15 cellular contexts compared by ENCODE assay signal in genomic region chr1:113266788-113267187, GRCh38.
DNase-seq lines count a peak whose midpoint lies in the region; ATAC-seq and TF ChIP-seq lines count a peak whose summit lies in the region.
"Had no signal": no experiment of that assay in that cellular context is flagged by ENCODE, and none has a peak within 500 bp of the region (broad histone marks: within the 10 kb centered on the region; RNA-seq: fewer than 3 reads in every experiment).

No MANE protein-coding gene starts in this region.

- H3K9me3 ChIP-seq in thyroid gland (no peaks in the 10 kb centered on the region), stomach (no peaks in the 10 kb centered on the region)
- H3K9me3 ChIP-seq: BLaER1 treated with 17β-estradiol and CSF1 and Interleukin-3, amounts not matched to agents 10 nM and 100 nM; HAP-1 had no signal

- TF ChIP-seq CTCF in nephron progenitor cell (IDR thresholded peaks at IDR 0.05) (no peak), thyroid gland (IDR thresholded peaks at IDR 0.05) (no peak), stomach (IDR thresholded peaks at IDR 0.05) (no peak)

- no peak overlapping the region for H3K27ac Mint-ChIP-seq in nephron progenitor cell
- H3K27ac Mint-ChIP-seq: B cell; CD8-positive, alpha-beta T cell; IgD-negative memory B cell had no signal

- H3K27me3 ChIP-seq in thyroid gland: no peaks in the 10 kb centered on the region
- no peaks in the 10 kb centered on the region for H3K27me3 ChIP-seq in stomach
- H3K27me3 ChIP-seq: BLaER1 treated with 17β-estradiol and CSF1 and Interleukin-3, amounts not matched to agents 10 nM and 100 nM had no signal

- no peaks in the 10 kb centered on the region for H3K36me3 ChIP-seq in thyroid gland
- H3K36me3 ChIP-seq in stomach: no peaks in the 10 kb centered on the region
- H3K36me3 ChIP-seq: BLaER1 treated with 17β-estradiol and CSF1 and Interleukin-3, amounts not matched to agents 10 nM and 100 nM; HAP-1 had no signal

- peaks cover 27% of the 10 kb centered on the region for H3K4me1 Mint-ChIP-seq in nephron progenitor cell
- H3K4me1 Mint-ChIP-seq: B cell had no signal

- H3K4me3 ChIP-seq in thyroid gland (replicated peaks in 1 of 3) (no peak overlapping the region), stomach (no peak overlapping the region)
- H3K4me3 ChIP-seq: BLaER1 treated with 17β-estradiol and CSF1 and Interleukin-3, amounts not matched to agents 10 nM and 100 nM; GM23248; HAP-1 had no signal

- no peak for TF ChIP-seq POLR2A in thyroid gland (IDR thresholded peaks at IDR 0.05)
- no peak for TF ChIP-seq POLR2A in stomach (IDR thresholded peaks at IDR 0.05)

- DNase-seq in DMS79 treated with DMSO at 0.1 percent for 48 hours (lab: John Stamatoyannopoulos, UW): peak; percentile 84
- peak; percentile 17 for DNase-seq in nephron progenitor cell
- peak; percentile 90 to 92 for DNase-seq in thyroid gland
- DNase-seq in stomach: no peak
- DNase-seq in HT-29 (ENCODE audit: low spot score): no peak
- DNase-seq: Calu3; CD8-positive, alpha-beta T cell; GM23248 had no signal

- H3K4me3 Mint-ChIP-seq in nephron progenitor cell: no peak overlapping the region
- H3K4me3 Mint-ChIP-seq: B cell; CD8-positive, alpha-beta T cell; IgD-negative memory B cell had no signal

- ATAC-seq in esophagus mucosa: peak; percentile 56
- no peak for ATAC-seq in HG03108 (IDR thresholded peaks at IDR 0.05; ENCODE audit: unreplicated experiment)
- ATAC-seq: CD8-positive, alpha-beta T cell; HepG2 had no signal

- H3K9me3 Mint-ChIP-seq in nephron progenitor cell: no peaks in the 10 kb centered on the region
- H3K9me3 Mint-ChIP-seq: CD8-positive, alpha-beta T cell; IgD-negative memory B cell had no signal

- intact Hi-C loops in thyroid gland (cut with DNase I): no loop called here
- intact Hi-C loops in stomach (cut with DNase I; ENCODE audit: low total_unique reads): no loop called here

- 36 to 45% methylated on average over 6 of the region's 6 CpGs for WGBS in thyroid gland, 2 donors
- 57 to 76% (median 66%) methylated on average over 6 of the region's 6 CpGs for WGBS in stomach, 5 donors

- H3K27ac ChIP-seq in thyroid gland: peak overlapping the region in 2 of 3 donors; percentile 55 to 62
- H3K27ac ChIP-seq in stomach: no peak overlapping the region
- H3K27ac ChIP-seq: BLaER1 treated with 17β-estradiol and CSF1 and Interleukin-3, amounts not matched to agents 10 nM and 100 nM; GM23248 had no signal

- peaks cover 6 to 12% of the 10 kb centered on the region in 2 donors for H3K4me1 ChIP-seq in thyroid gland
- no peaks in the 10 kb centered on the region for H3K4me1 ChIP-seq in stomach
- H3K4me1 ChIP-seq: BLaER1 treated with 17β-estradiol and CSF1 and Interleukin-3, amounts not matched to agents 10 nM and 100 nM; HAP-1 had no signal

- no peaks in the 10 kb centered on the region for H3K36me3 Mint-ChIP-seq in nephron progenitor cell (ENCODE audit: low read depth)
- H3K36me3 Mint-ChIP-seq: CD8-positive, alpha-beta T cell had no signal

- H3K27me3 Mint-ChIP-seq in nephron progenitor cell (ENCODE audit: low read depth, poor library complexity): no peaks in the 10 kb centered on the region

- no peak for TF ChIP-seq EP300 in stomach (IDR thresholded peaks at IDR 0.05)

Comparison
In these comparisons a context has a peak if more than half of its experiments do, and no peak if none do; other contexts are left out.
1. DNase-seq: peak in DMS79 treated with DMSO at 0.1 percent for 48 hours (single experiment), nephron progenitor cell (single experiment) and thyroid gland (2 of 2); none in stomach (single experiment) and HT-29 (single experiment).
2. H3K27ac ChIP-seq: peak in thyroid gland (2 of 3); none in stomach (0 of 5).